28 cellular contexts compared by ENCODE assay signal in the genomic region with DNA sequence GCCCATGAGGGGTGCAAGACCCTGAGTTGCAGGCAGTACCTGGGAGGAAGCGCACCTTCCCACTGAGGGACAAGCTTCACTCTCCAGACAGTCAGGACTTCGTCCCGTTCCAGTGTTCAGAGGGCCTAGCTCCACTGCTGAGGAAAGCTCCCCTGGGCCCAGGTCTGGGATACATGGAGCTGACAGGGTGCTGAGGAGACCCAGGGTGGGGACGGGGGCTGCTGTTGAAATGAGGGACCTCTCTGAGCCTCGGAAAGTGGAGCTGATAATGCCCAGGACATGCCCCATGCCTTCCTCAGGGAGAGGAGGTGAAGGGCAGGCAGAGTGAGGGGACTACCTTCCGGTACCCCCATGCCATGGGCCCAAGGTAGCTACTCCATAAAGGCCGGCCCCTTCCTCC.
"Had no signal": no experiment of that assay in that cellular context is flagged by ENCODE, and none has a peak within 500 bp of the region (broad histone marks: within the 10 kb centered on the region; RNA-seq: fewer than 3 reads in every experiment).

No MANE protein-coding gene starts in this region.

- DNase-seq: naive B cell; naive thymus-derived CD8-positive, alpha-beta T cell; nephron progenitor cell; occipital lobe; ovary; posterior cingulate gyrus; psoas muscle; right cardiac atrium; sigmoid colon; small intestine; stimulated activated CD4-positive, alpha-beta T cell treated with anti-CD3 and anti-CD28 coated beads, Interleukin-15, amount 100 ng/mL, for 24 hours; stimulated activated CD4-positive, alpha-beta T cell treated with anti-CD3 and anti-CD28 coated beads, Interleukin-2, amount 100 ng/mL, for 24 hours; stimulated activated CD4-positive, alpha-beta T cell treated with anti-CD3 and anti-CD28 coated beads, Interleukin-2, amount 100 ng/mL, for 48 hours; stimulated activated CD4-positive, alpha-beta T cell treated with anti-CD3 and anti-CD28 coated beads, Interleukin-4, amount 100 ng/mL, for 24 hours; stimulated activated naive B cell treated with anti-CD40 and anti-IgM and Interleukin-4, amounts not matched to agents 10 μg/mL and 1 μg/mL and 100 μg/mL, for 72 hours; stimulated activated naive CD4-positive, alpha-beta T cell treated with Interleukin-2 at 50 U/mL for 16 hours; stomach; thyroid gland; trophoblast cell had no signal

- H3K36me3 ChIP-seq: ovary, sigmoid colon, stomach, thoracic aorta, thyroid gland, tibial nerve, upper lobe of left lung, vagina had no signal

- H3K9me3 ChIP-seq: ovary, psoas muscle, sigmoid colon, stomach, thoracic aorta, thyroid gland, tibial nerve, upper lobe of left lung, vagina had no signal

- H3K9me3 Mint-ChIP-seq: natural killer cell treated with Interleukin-12 subunit alpha and Interleukin-12 subunit beta and Interleukin-15 and Interleukin-18, amount 100 ng/mL, for 72 hours; stimulated activated effector memory CD8-positive, alpha-beta T cell treated with anti-CD3 and anti-CD28 coated beads, Interleukin-12 subunit alpha, Interleukin-12 subunit beta, amount 100 ng/mL, for 72 hours; stimulated activated naive B cell treated with anti-CD40 and anti-IgM and Interleukin-4, amounts not matched to agents 10 μg/mL and 1 μg/mL and 100 μg/mL, for 72 hours had no signal

- H3K4me3 Mint-ChIP-seq: naive B cell; naive thymus-derived CD8-positive, alpha-beta T cell; natural killer cell treated with Interleukin-12 subunit alpha and Interleukin-12 subunit beta and Interleukin-15 and Interleukin-18, amount 100 ng/mL, for 72 hours; nephron progenitor cell; neural crest cell; stimulated activated effector memory CD8-positive, alpha-beta T cell treated with anti-CD3 and anti-CD28 coated beads, Interleukin-12 subunit alpha, Interleukin-12 subunit beta, amount 100 ng/mL, for 72 hours; stimulated activated naive B cell treated with anti-CD40 and anti-IgM and Interleukin-4, amounts not matched to agents 10 μg/mL and 1 μg/mL and 100 μg/mL, for 72 hours had no signal

- H3K27me3 Mint-ChIP-seq: natural killer cell treated with Interleukin-12 subunit alpha and Interleukin-12 subunit beta and Interleukin-15 and Interleukin-18, amount 100 ng/mL, for 72 hours had no signal

- H3K27me3 ChIP-seq: ovary, sigmoid colon, stomach, thyroid gland, tibial nerve, upper lobe of left lung, vagina had no signal

- H3K27ac ChIP-seq: ovary, parathyroid adenoma, psoas muscle, sigmoid colon, stomach, thoracic aorta, thyroid gland, tibial nerve, upper lobe of left lung, vagina had no signal

- H3K4me1 Mint-ChIP-seq: naive B cell; naive thymus-derived CD8-positive, alpha-beta T cell; stimulated activated effector memory CD8-positive, alpha-beta T cell treated with anti-CD3 and anti-CD28 coated beads, Interleukin-12 subunit alpha, Interleukin-12 subunit beta, amount 100 ng/mL, for 72 hours had no signal

- H3K4me3 ChIP-seq: ovary, psoas muscle, sigmoid colon, stomach, thoracic aorta, thyroid gland, tibial nerve, upper lobe of left lung, vagina had no signal

- H3K27ac Mint-ChIP-seq: naive B cell; natural killer cell treated with Interleukin-12 subunit alpha and Interleukin-12 subunit beta and Interleukin-15 and Interleukin-18, amount 100 ng/mL, for 72 hours; nephron progenitor cell; progenitor cell of endocrine pancreas; stimulated activated effector memory CD8-positive, alpha-beta T cell treated with anti-CD3 and anti-CD28 coated beads, Interleukin-12 subunit alpha, Interleukin-12 subunit beta, amount 100 ng/mL, for 72 hours; stimulated activated naive B cell treated with anti-CD40 and anti-IgM and Interleukin-4, amounts not matched to agents 10 μg/mL and 1 μg/mL and 100 μg/mL, for 72 hours had no signal

- ATAC-seq: naive thymus-derived CD8-positive, alpha-beta T cell; natural killer cell treated with Interleukin-12 subunit alpha and Interleukin-12 subunit beta and Interleukin-15 and Interleukin-18, amount 100 ng/mL, for 72 hours; psoas muscle; stimulated activated effector memory CD8-positive, alpha-beta T cell treated with anti-CD3 and anti-CD28 coated beads, Interleukin-12 subunit alpha, Interleukin-12 subunit beta, amount 100 ng/mL, for 72 hours; stimulated activated naive B cell treated with anti-CD40 and anti-IgM and Interleukin-4, amounts not matched to agents 10 μg/mL and 1 μg/mL and 100 μg/mL, for 72 hours had no signal

- H3K4me1 ChIP-seq: parathyroid adenoma, psoas muscle, sigmoid colon, stomach, thyroid gland, tibial nerve, upper lobe of left lung, vagina had no signal
